In genomic region chr4:3932734-3933133, GRCh38 we compare ENCODE assay signal across 8 cellular contexts.
DNase-seq lines count a peak whose midpoint lies in the region; ATAC-seq, FAIRE-seq and TF ChIP-seq lines count a peak whose summit lies in the region.
"Not testable (repeated sequence)": the region's sequence is repeated elsewhere in the genome, so short reads cannot be mapped to it uniquely, and the experiment has no call there.

No MANE protein-coding gene starts in this region.

- not testable (repeated sequence) for H3K56ac ChIP-seq in H1 (replicated peaks; ENCODE audit: insufficient read length, low read depth, low read length)

- not testable (repeated sequence) for H2BK12ac ChIP-seq in H1 (ENCODE audit: low read depth, low read length)

- TF ChIP-seq CTCF in GM23338 (conservative IDR thresholded peaks at IDR 0.05; ENCODE audit: low read depth in 2 of 2); H1 (IDR thresholded peaks at IDR 0.05; ENCODE audit: control extremely low read depth in 1 of 3, insufficient read depth in 1 of 3, low read depth in 1 of 3, low read length in 3 of 3); fibroblast of villous mesenchyme (IDR thresholded peaks at IDR 0.05; ENCODE audit: insufficient read depth, low read depth, low read length); neural progenitor cell (IDR thresholded peaks at IDR 0.05); spleen (IDR thresholded peaks at IDR 0.05 in 8 of 11, conservative IDR thresholded peaks at IDR 0.05 in 3 of 11): not testable (repeated sequence)

- not testable (repeated sequence) for H3K23ac ChIP-seq in H1 (ENCODE audit: insufficient read length)

- not testable (repeated sequence) for H4K8ac ChIP-seq in H1 (ENCODE audit: extremely low read depth, insufficient read depth, low read length)

- H3K9me3 Mint-ChIP-seq in GM23338, neural progenitor cell: not testable (repeated sequence)

- not testable (repeated sequence) for ATAC-seq in GM23338

- not testable (repeated sequence) for H3K79me2 ChIP-seq in GM23338 (replicated peaks; ENCODE audit: insufficient read depth); H1 (ENCODE audit: control insufficient read depth in 1 of 2, insufficient read depth in 2 of 2, low read length in 2 of 2); neural progenitor cell (ENCODE audit: low read depth)

- not testable (repeated sequence) for FAIRE-seq in H1 (lab: Jason Lieb, UNC)

- not testable (repeated sequence) for H3K27ac Mint-ChIP-seq in GM23338, neural progenitor cell

- TF ChIP-seq RAD21 in H1 (IDR thresholded peaks at IDR 0.05 in 1 of 2, conservative IDR thresholded peaks at IDR 0.05 in 1 of 2; ENCODE audit: low read depth in 2 of 2, low read length in 2 of 2), result not testable (repeated sequence)

- not testable (repeated sequence) for H3K27me3 ChIP-seq in GM23338 (ENCODE audit: insufficient read depth); HUES6 (ENCODE audit: control insufficient read depth, insufficient read depth, low read length); H1 (replicated peaks in 1 of 4; ENCODE audit: control insufficient read depth in 3 of 4, extremely low read depth in 1 of 4, insufficient read depth in 3 of 4, low read length in 3 of 4); iPS-18a (ENCODE audit: control insufficient read depth, insufficient read depth, low read length); neural progenitor cell; spleen (replicated peaks in 1 of 7)

- H3K23me2 ChIP-seq in H1 (ENCODE audit: low read depth, low read length), result not testable (repeated sequence)

- not testable (repeated sequence) for H2BK15ac ChIP-seq in H1 (ENCODE audit: low read length)

- H3K36me3 ChIP-seq in GM23338 (ENCODE audit: insufficient read depth); H1 (ENCODE audit: control insufficient read depth in 2 of 4, insufficient read depth in 4 of 4, low read length in 3 of 4); iPS-18a (ENCODE audit: control insufficient read depth, low read depth, low read length); neural progenitor cell; spleen: not testable (repeated sequence)
- H3K36me3 ChIP-seq in HUES6 (ENCODE audit: control insufficient read depth, insufficient read depth, low read length), result peaks cover 12% of the 10 kb centered on the region; the same call in 1 of the 2 replicates

- H2AK5ac ChIP-seq in H1 (ENCODE audit: low read depth, low read length), result not testable (repeated sequence)

- not testable (repeated sequence) for H3K4me3 ChIP-seq in GM23338; HUES6 (ENCODE audit: low read depth, low read length); H1 (ENCODE audit: extremely low read depth in 1 of 4, insufficient read depth in 2 of 4, low read depth in 3 of 4, low read length in 4 of 4); fibroblast of villous mesenchyme (ENCODE audit: low read depth, low read length); iPS-18a (ENCODE audit: low read length); neural progenitor cell; spleen

- H3K79me1 ChIP-seq in H1 (ENCODE audit: low read depth, low read length), result not testable (repeated sequence)

- not testable (repeated sequence) for H3K9me3 ChIP-seq in HUES6 (ENCODE audit: control insufficient read depth, insufficient read depth, low read depth, low read length); H1 (ENCODE audit: insufficient read depth in 2 of 2, low read depth in 1 of 2, low read length in 1 of 2); iPS-18a (ENCODE audit: control insufficient read depth, low read depth, low read length); neural progenitor cell (ENCODE audit: low read depth); spleen

- not testable (repeated sequence) for H2AFZ ChIP-seq in GM23338; H1 (ENCODE audit: low read length); neural progenitor cell (replicated peaks)

- H3K4ac ChIP-seq in H1 (replicated peaks; ENCODE audit: insufficient read length, low read depth, low read length), result not testable (repeated sequence)

- TF ChIP-seq POLR2A in H1 (IDR thresholded peaks at IDR 0.05; ENCODE audit: control extremely low read depth in 1 of 2, low read depth in 2 of 2, low read length in 2 of 2); spleen (IDR thresholded peaks at IDR 0.05): not testable (repeated sequence)

- H3K4me2 ChIP-seq in GM23338, result 0 out of 2 replicates have a peak overlapping the region, but pooled peaks have one; percentile 35
- H3K4me2 ChIP-seq in H1 (ENCODE audit: insufficient read depth in 1 of 2, low read depth in 2 of 2, low read length in 2 of 2), result not testable (repeated sequence)
- peak overlapping the region; percentile 43 for H3K4me2 ChIP-seq in neural progenitor cell

- H4K5ac ChIP-seq in H1 (ENCODE audit: insufficient read length, low read depth, low read length), result not testable (repeated sequence)

- H3K9ac ChIP-seq in HUES6 (ENCODE audit: low read length) (peak overlapping the region; percentile 84), H1 (replicated peaks in 1 of 4; ENCODE audit: extremely low read depth in 1 of 4, low read depth in 3 of 4, low read length in 3 of 4) (0 out of 7 replicates have a peak overlapping the region, but pooled peaks of 1 of the 4 experiments have one; percentile 4)
- not testable (repeated sequence) for H3K9ac ChIP-seq in iPS-18a (ENCODE audit: low read length); neural progenitor cell

- not testable (repeated sequence) for H3K18ac ChIP-seq in H1 (ENCODE audit: extremely low read depth, low read length)

- CTCF ChIA-PET in H1 (lab: Charles Lee; ENCODE audit: partially characterized antibody), result interaction anchor here (0.6 to 2.2 kb wide), 2 partner anchors 10 to 20 kb away, joined by 3 to 8 read pairs; no protein-coding TSS in a partner anchor

- H3K9me2 ChIP-seq in GM23338 (ENCODE audit: insufficient read depth), result not testable (repeated sequence)

- H3K4me1 Mint-ChIP-seq in GM23338, result peaks cover 21% of the 10 kb centered on the region
- not testable (repeated sequence) for H3K4me1 Mint-ChIP-seq in neural progenitor cell

- H3K4me3 Mint-ChIP-seq in GM23338, neural progenitor cell: not testable (repeated sequence)

- H3K27ac ChIP-seq in GM23338 (ENCODE audit: low read depth) (peak overlapping the region; percentile 90), HUES6 (ENCODE audit: low read depth, low read length) (peak overlapping the region; percentile 94; the same call in 1 of the 2 replicates), iPS-18a (ENCODE audit: low read length) (peak overlapping the region; percentile 18)
- H3K27ac ChIP-seq in H1 (ENCODE audit: low read depth, low read length); neural progenitor cell; spleen: not testable (repeated sequence)

- H2BK120ac ChIP-seq in H1 (replicated peaks; ENCODE audit: low read depth, low read length), result not testable (repeated sequence)

- DNase-seq in GM23338 (ENCODE audit: low spot score) (peak; percentile 48), amniotic epithelial cell (ENCODE audit: low read depth) (peak; percentile 71), fibroblast of villous mesenchyme (ENCODE audit: low read depth) (peak; percentile 34), neural progenitor cell (ENCODE audit: low spot score) (peak; percentile 50), spleen (peak; percentile 6)
- not testable (repeated sequence) for DNase-seq in H1 (ENCODE audit: low read depth in 1 of 2, low spot score in 2 of 2)

- H2BK5ac ChIP-seq in H1 (ENCODE audit: low read depth, low read length), result not testable (repeated sequence)

- H3K27me3 Mint-ChIP-seq in GM23338 (ENCODE audit: insufficient read depth, low read depth, poor library complexity), result peaks cover 16% of the 10 kb centered on the region
- not testable (repeated sequence) for H3K27me3 Mint-ChIP-seq in neural progenitor cell (ENCODE audit: insufficient read depth, low read depth)

- not testable (repeated sequence) for H3F3A ChIP-seq in GM23338 (replicated peaks; ENCODE audit: low read depth); neural progenitor cell (ENCODE audit: low read depth)

- intact Hi-C loops in spleen (cut with DNase I; ENCODE audit: low total_unique reads), result not testable (repeated sequence)

- H3K14ac ChIP-seq in H1 (ENCODE audit: insufficient read length), result not testable (repeated sequence)

- not testable (repeated sequence) for TF ChIP-seq EP300 in H1 (IDR thresholded peaks at IDR 0.05; ENCODE audit: borderline replicate concordance in 1 of 2, low read depth in 2 of 2, low read length in 2 of 2)

- H4K20me1 ChIP-seq in GM23338 (replicated peaks; ENCODE audit: insufficient read depth); H1 (replicated peaks in 1 of 2; ENCODE audit: control insufficient read depth in 1 of 2, insufficient read depth in 2 of 2, low read length in 2 of 2); neural progenitor cell (ENCODE audit: low read depth): not testable (repeated sequence)

- not testable (repeated sequence) for H4K91ac ChIP-seq in H1 (replicated peaks; ENCODE audit: insufficient read length, low read length)

- not testable (repeated sequence) for H3K36me3 Mint-ChIP-seq in GM23338 (ENCODE audit: low read depth); neural progenitor cell

- H3K4me1 ChIP-seq in GM23338 (ENCODE audit: insufficient read depth) (peaks cover 22% of the 10 kb centered on the region), HUES6 (ENCODE audit: control insufficient read depth, insufficient read depth, low read length) (peaks cover 35% of the 10 kb centered on the region), neural progenitor cell (peaks cover 15% of the 10 kb centered on the region)
- H3K4me1 ChIP-seq in H1 (replicated peaks in 1 of 4; ENCODE audit: control insufficient read depth in 3 of 4, insufficient read depth in 4 of 4, low read length in 3 of 4); iPS-18a (ENCODE audit: control insufficient read depth, low read depth, low read length); spleen: not testable (repeated sequence)

- H2BK20ac ChIP-seq in H1 (ENCODE audit: low read length), result not testable (repeated sequence)

- POLR2A ChIA-PET in H1 (lab: Charles Lee; ENCODE audit: partially characterized antibody), result interaction anchor here (1.0 kb wide), 1 partner anchor 25 kb away, joined by 3 read pairs; no protein-coding TSS in a partner anchor

- WGBS in H1 (ENCODE audit: extremely low coverage in 1 of 2, insufficient coverage in 1 of 2, insufficient read length in 1 of 2, insufficient replicate concordance in 2 of 2, low coverage in 1 of 2, low lambda C conversion rate in 2 of 2, missing lambda C conversion rate in 1 of 2), 2 experiments, result 58% methylated on average over 7 of the region's 8 CpGs; no CpG with 5 or more reads in 1 of the 2 experiments
- 64 to 85% (median 83%) methylated on average over 7 to 8 of the region's 8 CpGs for WGBS in spleen, 5 donors
